Comparison of ENCODE assay signal across 10 cellular contexts in genomic region chr9:77946969-77947368, GRCh38.
DNase-seq lines count a peak whose midpoint lies in the region; ATAC-seq, FAIRE-seq and TF ChIP-seq lines count a peak whose summit lies in the region.
"Had no signal": no experiment of that assay in that cellular context is flagged by ENCODE, and none has a peak within 500 bp of the region (broad histone marks: within the 10 kb centered on the region; RNA-seq: fewer than 3 reads in every experiment).

No MANE protein-coding gene starts in this region.

- TF ChIP-seq EP300 in K562 (IDR thresholded peaks at IDR 0.05; ENCODE audit: low read length), result no peak

- in situ Hi-C loops in K562 (cut with MboI), result no loop called here

- POLR2A ChIA-PET in A673 (lab: Charles Lee; ENCODE audit: low non-redundant PET) (interaction anchor here (0.6 kb wide), 1 partner anchor 40 kb away, joined by 3 read pairs; no protein-coding TSS in a partner anchor), K562 (lab: Yijun Ruan, JAX) (no interaction called here)

- FAIRE-seq in K562 (lab: Jason Lieb, UNC), result no peak

- no TSS peak for BruUV-seq in A673 (replicated peaks; lab: Mats Ljungman, UMichigan)
- no TSS peak for BruUV-seq in K562 (replicated peaks; lab: Mats Ljungman, UMichigan)

- H3K79me2 ChIP-seq in K562 (ENCODE audit: control insufficient read depth, insufficient read depth, low read length), result peaks cover 91% of the 10 kb centered on the region

- TF ChIP-seq POLR2A in K562 (conservative IDR thresholded peaks at IDR 0.05), result no peak
- TF ChIP-seq POLR2A in Peyer's patch (IDR thresholded peaks at IDR 0.05), result no peak

- peak; percentile 34 for DNase-seq in A673 (ENCODE audit: low spot score)
- peak; percentile 26 for DNase-seq in HCEC 1CT
- DNase-seq in K562 (ENCODE audit: extremely low read depth in 1 of 4, low spot score in 3 of 4), result no peak
- peak; percentile 41 to 68 (median 49) for DNase-seq in mucosa of descending colon
- no peak for DNase-seq in Peyer's patch
- no peak for DNase-seq in activated CD8-positive, alpha-beta memory T cell treated with anti-CD3 and anti-CD28 coated beads for 24 hours
- DNase-seq: NCI-H1105 treated with DMSO at 0.1 percent for 48 hours had no signal

- no peaks in the 10 kb centered on the region for H3K9me1 ChIP-seq in K562 (ENCODE audit: control insufficient read depth, insufficient read depth, low read length)

- H3K4me1 ChIP-seq in A673 (ENCODE audit: insufficient read depth, low read length, poor library complexity, severe bottlenecking) (peaks cover 40% of the 10 kb centered on the region), K562 (replicated peaks in 1 of 2; ENCODE audit: control insufficient read depth in 2 of 2, insufficient read depth in 2 of 2, low read length in 2 of 2) (peaks cover 0 to 40% of the 10 kb centered on the region in 2 experiments; a peak in 4 of 5 replicates), mucosa of descending colon (ENCODE audit: low read depth) (peaks cover 34% of the 10 kb centered on the region), Peyer's patch (peaks cover 0 to 36% (median 0%) of the 10 kb centered on the region in 4 donors)

- no peak overlapping the region for H3K4me2 ChIP-seq in K562 (ENCODE audit: insufficient read depth, low read length)

- no peak overlapping the region for H3K9ac ChIP-seq in K562 (ENCODE audit: insufficient read depth in 1 of 2, low read depth in 2 of 2, low read length in 2 of 2)
- H3K9ac ChIP-seq: parathyroid adenoma had no signal

- no peak overlapping the region for H3K27ac ChIP-seq in A673 (ENCODE audit: low read depth, low read length, poor library complexity, severe bottlenecking)
- no peak overlapping the region; the same call in 2 of the 3 replicates for H3K27ac ChIP-seq in K562 (ENCODE audit: extremely low read depth, low read depth, low read length)
- peak overlapping the region in 2 of 4 donors; percentile 6 to 22 for H3K27ac ChIP-seq in Peyer's patch
- H3K27ac ChIP-seq: parathyroid adenoma had no signal

- H3K27me3 ChIP-seq in A673 (replicated peaks; ENCODE audit: insufficient read depth, low read depth, low read length, poor library complexity), result no peaks in the 10 kb centered on the region
- no peaks in the 10 kb centered on the region for H3K27me3 ChIP-seq in K562 (ENCODE audit: control insufficient read depth in 2 of 2, insufficient read depth in 2 of 2, low read length in 2 of 2)
- no peaks in the 10 kb centered on the region for H3K27me3 ChIP-seq in Peyer's patch

- ATAC-seq in K562 (peak; percentile 46), mucosa of descending colon (peak; percentile 66), HG03097 (IDR thresholded peaks at IDR 0.05; ENCODE audit: low FRiP score, unreplicated experiment) (no peak), GM21526 (IDR thresholded peaks at IDR 0.05; ENCODE audit: low FRiP score, unreplicated experiment) (no peak)

- H3K36me3 ChIP-seq in A673 (ENCODE audit: insufficient read depth, low read length, poor library complexity, severe bottlenecking), result no peaks in the 10 kb centered on the region
- peaks cover 5% of the 10 kb centered on the region; the same call in 1 of the 3 replicates for H3K36me3 ChIP-seq in K562 (ENCODE audit: control insufficient read depth, insufficient read depth, low read length)
- no peaks in the 10 kb centered on the region for H3K36me3 ChIP-seq in mucosa of descending colon (ENCODE audit: low read depth)
- no peaks in the 10 kb centered on the region for H3K36me3 ChIP-seq in Peyer's patch

- H3K4me3 ChIP-seq in A673 (ENCODE audit: low read depth, low read length, poor library complexity, severe bottlenecking) (no peak overlapping the region), K562 (no peak overlapping the region), mucosa of descending colon (no peak overlapping the region), Peyer's patch (no peak overlapping the region)

- intact Hi-C loops in A673 (cut with micrococcal nuclease; ENCODE audit: unreplicated experiment) (no loop called here), K562 (cut with micrococcal nuclease) (no loop called here), mucosa of descending colon (cut with DNase I, micrococcal nuclease) (no loop called here)

- 42% methylated on average over 3 of the region's 4 CpGs for WGBS in K562 (ENCODE audit: insufficient coverage, low coverage, missing lambda C conversion rate)

- CTCF ChIA-PET in A673 (lab: Charles Lee) (no interaction called here), K562 (lab: Yijun Ruan, JAX; ENCODE audit: low intra/inter-chr PET ratio) (no interaction called here)

- H4K20me1 ChIP-seq in K562 (replicated peaks; ENCODE audit: control insufficient read depth, insufficient read depth, low read length), result no peaks in the 10 kb centered on the region

- H3K9me3 ChIP-seq in A673 (ENCODE audit: low read depth, low read length, poor library complexity, severe bottlenecking) (no peaks in the 10 kb centered on the region), K562 (replicated peaks; ENCODE audit: control insufficient read depth, insufficient read depth, low read depth, low read length) (no peaks in the 10 kb centered on the region), mucosa of descending colon (no peaks in the 10 kb centered on the region), Peyer's patch (no peaks in the 10 kb centered on the region)

- H2AFZ ChIP-seq in K562 (ENCODE audit: low read depth, low read length), result no peak overlapping the region
- H2AFZ ChIP-seq: parathyroid adenoma had no signal

- TF ChIP-seq CTCF in A673 (conservative IDR thresholded peaks at IDR 0.05; ENCODE audit: low read depth, low read length) (no peak), K562 (IDR thresholded peaks at IDR 0.05 in 2 of 3, conservative IDR thresholded peaks at IDR 0.05 in 1 of 3; ENCODE audit: insufficient read depth in 2 of 3, low read depth in 1 of 3, low read length in 3 of 3) (no peak), mucosa of descending colon (IDR thresholded peaks at IDR 0.05) (no peak), Peyer's patch (IDR thresholded peaks at IDR 0.05) (peak in 2 of 6 experiments; percentile 7 to 11)

- no peak for TF ChIP-seq RAD21 in K562 (CRISPR knock-in tag; conservative IDR thresholded peaks at IDR 0.05 in 1 of 2, IDR thresholded peaks at IDR 0.05 in 1 of 2)

TF ChIP-seq in K562, 482 proteins besides CTCF, POLR2A, EP300 and RAD21 (continues in another document):
- no peak for TF ChIP-seq KLF6 (CRISPR knock-in tag; IDR thresholded peaks at IDR 0.05; ENCODE audit: borderline replicate concordance)
- TF ChIP-seq POLR2AphosphoS2 (IDR thresholded peaks at IDR 0.05; ENCODE audit: low read length), result no peak
- no peak for TF ChIP-seq CGGBP1 (CRISPR knock-in tag; IDR thresholded peaks at IDR 0.05)
- TF ChIP-seq TAF15 (IDR thresholded peaks at IDR 0.05; ENCODE audit: low read depth, low read length), result no peak
- no peak for TF ChIP-seq ZNF408 (CRISPR knock-in tag; IDR thresholded peaks at IDR 0.05; ENCODE audit: low read depth)
- no peak for TF ChIP-seq ZBTB8A (IDR thresholded peaks at IDR 0.05; ENCODE audit: partially characterized antibody)
- TF ChIP-seq ZSCAN32 (CRISPR knock-in tag; IDR thresholded peaks at IDR 0.05), result no peak
- TF ChIP-seq DNMT1 (IDR thresholded peaks at IDR 0.05), result no peak
- TF ChIP-seq EP400 (IDR thresholded peaks at IDR 0.05), result no peak
- TF ChIP-seq ZNF253 (CRISPR knock-in tag; conservative IDR thresholded peaks at IDR 0.05), result no peak
- no peak for TF ChIP-seq PCBP2 (IDR thresholded peaks at IDR 0.05; ENCODE audit: low read depth, low read length, poor library complexity, severe bottlenecking)
- no peak for TF ChIP-seq HMGXB4 (CRISPR knock-in tag; IDR thresholded peaks at IDR 0.05)
- no peak for TF ChIP-seq GTF3C2 (IDR thresholded peaks at IDR 0.05; ENCODE audit: borderline replicate concordance, extremely low read depth, insufficient read length)

Comparison
In these comparisons a context has a peak if more than half of its experiments do, and no peak if none do; other contexts are left out.
1. DNase-seq: peak in A673 (single experiment), HCEC 1CT (single experiment) and mucosa of descending colon (3 of 3); none in K562 (0 of 4), Peyer's patch (0 of 3) and activated CD8-positive, alpha-beta memory T cell treated with anti-CD3 and anti-CD28 coated beads for 24 hours (single experiment).
2. ATAC-seq: peak in K562 (single experiment) and mucosa of descending colon (single experiment); none in HG03097 (single experiment) and GM21526 (single experiment).